ENCODE assay signal across 1 cellular context in the genomic region with DNA sequence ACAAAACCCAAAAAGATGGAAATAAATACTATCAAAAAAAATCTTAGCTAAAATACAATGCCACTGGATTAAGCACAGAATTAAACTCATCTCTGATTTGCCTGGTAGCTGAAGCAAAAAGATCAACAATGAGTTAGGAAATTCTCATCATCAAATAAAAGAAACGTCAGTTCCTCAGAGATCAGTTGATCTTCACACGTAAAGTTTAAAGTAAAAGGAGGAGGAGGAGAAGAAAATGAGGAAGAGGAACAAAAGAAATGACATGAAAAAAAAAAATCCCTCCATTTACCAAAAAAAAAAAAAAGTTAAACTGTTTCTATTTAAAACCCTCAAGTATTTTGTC.
TF ChIP-seq lines count a peak whose summit lies in the region.

No MANE protein-coding gene starts in this region.

TF ChIP-seq in endothelial cell of umbilical vein, 7 proteins besides CTCF, POLR2A, EP300 and RAD21:
- no peak for TF ChIP-seq GATA2 (IDR thresholded peaks at IDR 0.05; ENCODE audit: insufficient read depth, insufficient read length, low read depth, low read length)
- no peak for TF ChIP-seq MYC (IDR thresholded peaks at IDR 0.05; ENCODE audit: low read depth, low read length)
- TF ChIP-seq JUN (IDR thresholded peaks at IDR 0.05; ENCODE audit: borderline replicate concordance, insufficient read depth, insufficient read length, low read depth): no peak
- TF ChIP-seq POLR2AphosphoS5 (IDR thresholded peaks at IDR 0.05; ENCODE audit: insufficient read depth, low read depth, low read length): no peak
- TF ChIP-seq, protein P1, sequence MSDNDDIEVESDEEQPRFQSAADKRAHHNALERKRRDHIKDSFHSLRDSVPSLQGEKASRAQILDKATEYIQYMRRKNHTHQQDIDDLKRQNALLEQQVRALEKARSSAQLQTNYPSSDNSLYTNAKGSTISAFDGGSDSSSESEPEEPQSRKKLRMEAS (IDR thresholded peaks at IDR 0.05; ENCODE audit: insufficient read depth, insufficient read length): no peak
- no peak for TF ChIP-seq FOS (IDR thresholded peaks at IDR 0.05; ENCODE audit: borderline replicate concordance, insufficient read depth, low read length)
- TF ChIP-seq EZH2 (IDR thresholded peaks at IDR 0.05; ENCODE audit: borderline replicate concordance, low read depth, low read length, severe bottlenecking): no peak
